Comparison of ENCODE assay signal across 14 cellular contexts in genomic region chr2:69512446-69512845, GRCh38.
DNase-seq lines count a peak whose midpoint lies in the region; ATAC-seq and TF ChIP-seq lines count a peak whose summit lies in the region.
"Had no signal": no experiment of that assay in that cellular context is flagged by ENCODE, and none has a peak within 500 bp of the region (broad histone marks: within the 10 kb centered on the region; RNA-seq: fewer than 3 reads in every experiment).

No MANE protein-coding gene starts in this region.

- H3K4me3 ChIP-seq in GM23338 (no peak overlapping the region), left ventricle myocardium inferior (no peak overlapping the region)
- H3K4me3 ChIP-seq: A549 had no signal

- no peaks in the 10 kb centered on the region for H4K20me1 ChIP-seq in GM23338 (replicated peaks; ENCODE audit: insufficient read depth)

- no peak overlapping the region for H2AFZ ChIP-seq in GM23338

- no peaks in the 10 kb centered on the region for H3F3A ChIP-seq in GM23338 (replicated peaks; ENCODE audit: low read depth)

- H3K9me3 Mint-ChIP-seq in GM23338: no peaks in the 10 kb centered on the region
- no peaks in the 10 kb centered on the region for H3K9me3 Mint-ChIP-seq in stimulated activated effector memory CD8-positive, alpha-beta T cell treated with anti-CD3 and anti-CD28 coated beads, Interleukin-12 subunit alpha, Interleukin-12 subunit beta, amount 100 ng/mL, for 72 hours

- no peak overlapping the region for H3K27ac ChIP-seq in GM23338 (ENCODE audit: low read depth)
- peak overlapping the region; percentile 60 for H3K27ac ChIP-seq in left ventricle myocardium inferior (replicated peaks)
- H3K27ac ChIP-seq: A549, C4-2B, HL-60 had no signal

- 0 out of 2 replicates have a peak overlapping the region, but pooled peaks have one; percentile 2 for H3K27ac Mint-ChIP-seq in GM23338
- H3K27ac Mint-ChIP-seq in stimulated activated effector memory CD8-positive, alpha-beta T cell treated with anti-CD3 and anti-CD28 coated beads, Interleukin-12 subunit alpha, Interleukin-12 subunit beta, amount 100 ng/mL, for 72 hours: peak overlapping the region; percentile 79

- intact Hi-C loops in Right ventricle myocardium superior (cut with DNase I): no loop called here
- intact Hi-C loops in cardiac septum (cut with DNase I): no loop called here
- intact Hi-C loops in left ventricle myocardium inferior (cut with micrococcal nuclease): no loop called here

- H3K9me2 ChIP-seq in GM23338 (ENCODE audit: insufficient read depth): no peaks in the 10 kb centered on the region

- H3K4me3 Mint-ChIP-seq in GM23338: no peak overlapping the region
- no peak overlapping the region for H3K4me3 Mint-ChIP-seq in stimulated activated effector memory CD8-positive, alpha-beta T cell treated with anti-CD3 and anti-CD28 coated beads, Interleukin-12 subunit alpha, Interleukin-12 subunit beta, amount 100 ng/mL, for 72 hours

- H3K9me3 ChIP-seq in left ventricle myocardium inferior (replicated peaks): peaks cover 3% of the 10 kb centered on the region
- H3K9me3 ChIP-seq: A549, BE2C had no signal

- H3K4me1 ChIP-seq in GM23338 (ENCODE audit: insufficient read depth) (no peaks in the 10 kb centered on the region), left ventricle myocardium inferior (peaks cover 59% of the 10 kb centered on the region)
- H3K4me1 ChIP-seq: BE2C had no signal

- H3K79me2 ChIP-seq in GM23338 (replicated peaks; ENCODE audit: insufficient read depth): no peaks in the 10 kb centered on the region

- H3K36me3 ChIP-seq in GM23338 (ENCODE audit: insufficient read depth) (no peaks in the 10 kb centered on the region; the same call in none of the 2 replicates), left ventricle myocardium inferior (peaks cover 96% of the 10 kb centered on the region)

- H3K27me3 ChIP-seq in GM23338 (ENCODE audit: insufficient read depth): no peaks in the 10 kb centered on the region
- no peaks in the 10 kb centered on the region for H3K27me3 ChIP-seq in left ventricle myocardium inferior (ENCODE audit: low read depth)
- H3K27me3 ChIP-seq: BE2C had no signal

- peak; percentile 76 for ATAC-seq in Right ventricle myocardium superior (ENCODE audit: poor library complexity)
- no peak for ATAC-seq in GM23338
- ATAC-seq in stimulated activated effector memory CD8-positive, alpha-beta T cell treated with anti-CD3 and anti-CD28 coated beads, Interleukin-12 subunit alpha, Interleukin-12 subunit beta, amount 100 ng/mL, for 72 hours: no peak
- ATAC-seq: A549, HCT116 had no signal

- H3K4me1 Mint-ChIP-seq in GM23338: peaks cover 4% of the 10 kb centered on the region; the same call in 2 of the 3 replicates
- peaks cover 20% of the 10 kb centered on the region for H3K4me1 Mint-ChIP-seq in stimulated activated effector memory CD8-positive, alpha-beta T cell treated with anti-CD3 and anti-CD28 coated beads, Interleukin-12 subunit alpha, Interleukin-12 subunit beta, amount 100 ng/mL, for 72 hours

- no peak for DNase-seq in Right ventricle myocardium superior
- no peak for DNase-seq in cardiac septum (ENCODE audit: low spot score)
- DNase-seq in GM23338 (ENCODE audit: low spot score): no peak
- no peak for DNase-seq in left ventricle myocardium inferior
- DNase-seq in stimulated activated effector memory CD8-positive, alpha-beta T cell treated with anti-CD3 and anti-CD28 coated beads, Interleukin-12 subunit alpha, Interleukin-12 subunit beta, amount 100 ng/mL, for 72 hours (ENCODE audit: low spot score in 2 of 2): no peak
- DNase-seq in HPDE6-E6E7 (ENCODE audit: extremely low spot score): no peak
- DNase-seq in activated gamma-delta T cell (lab: John Stamatoyannopoulos, UW): no peak
- DNase-seq: BE2C, Calu3, DMS 273 treated with DMSO at 0.1 percent for 48 hours had no signal

- peaks cover 39% of the 10 kb centered on the region for H3K36me3 Mint-ChIP-seq in GM23338 (ENCODE audit: low read depth)
- H3K36me3 Mint-ChIP-seq in stimulated activated effector memory CD8-positive, alpha-beta T cell treated with anti-CD3 and anti-CD28 coated beads, Interleukin-12 subunit alpha, Interleukin-12 subunit beta, amount 100 ng/mL, for 72 hours: peaks cover 100% of the 10 kb centered on the region

- TF ChIP-seq CTCF in GM23338 (conservative IDR thresholded peaks at IDR 0.05; ENCODE audit: low read depth in 2 of 2) (no peak), left ventricle myocardium inferior (IDR thresholded peaks at IDR 0.05; ENCODE audit: borderline replicate concordance) (no peak)

- H3K27me3 Mint-ChIP-seq in GM23338 (ENCODE audit: insufficient read depth, low read depth, poor library complexity): no peaks in the 10 kb centered on the region

- H3K4me2 ChIP-seq in GM23338: no peak overlapping the region
- H3K4me2 ChIP-seq: A549 had no signal

TF ChIP-seq in GM23338, 12 proteins besides CTCF, POLR2A, EP300 and RAD21 (continues in another document):
- TF ChIP-seq POLR2AphosphoS5 (IDR thresholded peaks at IDR 0.05; ENCODE audit: low read depth): no peak
- no peak for TF ChIP-seq REST (IDR thresholded peaks at IDR 0.05; ENCODE audit: unreplicated experiment)
